In genomic region chr12:53513712-53514415, GRCh38 we compare ENCODE assay signal across 24 cellular contexts. TPM values are rescaled to one million over a fixed set of nuclear protein-coding genes. Genes with fewer than 3 reads are reported as not detected.
"Had no signal": no experiment of that assay in that cellular context is flagged by ENCODE, and none has a peak within 500 bp of the region (broad histone marks: within the 10 kb centered on the region; RNA-seq: fewer than 3 reads in every experiment).

No MANE protein-coding gene starts in this region.

- H3K27me3 Mint-ChIP-seq: activated CD4-positive, alpha-beta T cell treated with anti-CD3 and anti-CD28 coated beads for 36 hours; activated T-cell treated with anti-CD3 and anti-CD28 coated beads, Interleukin-2, amount 50 U/mL, for 24 hours; progenitor cell of endocrine pancreas had no signal

- H3K27me3 ChIP-seq: gastrocnemius medialis, right atrium auricular region, stomach had no signal

- H3K4me3 ChIP-seq: gastrocnemius medialis, right atrium auricular region, stomach had no signal

- H3K27ac Mint-ChIP-seq: activated CD4-positive, alpha-beta T cell treated with anti-CD3 and anti-CD28 coated beads for 36 hours; T-helper 2 cell treated with Interferon-gamma antibody and Interleukin-4, amounts not matched to agents 5 μg/mL and 100 μg/mL, for 36 hours; WTC11 had no signal

- H3K4me1 Mint-ChIP-seq: neural crest cell had no signal

- DNase-seq: activated CD4-positive, alpha-beta T cell treated with anti-CD3 and anti-CD28 coated beads for 36 hours; activated CD4-positive, alpha-beta T cell treated with anti-CD3 and anti-CD28 coated beads, Interleukin-2, amount 50 U/mL, for 48 hours; activated T-cell treated with anti-CD3 and anti-CD28 coated beads, Interleukin-2, amount 50 U/mL, for 24 hours; effector CD4-positive, alpha-beta T cell; gastrocnemius medialis; head of caudate nucleus; small intestine; stimulated activated CD4-positive, alpha-beta T cell treated with anti-CD3 and anti-CD28 coated beads, Interleukin-15, amount 100 ng/mL, for 24 hours; stimulated activated CD4-positive, alpha-beta T cell treated with anti-CD3 and anti-CD28 coated beads, Interleukin-2, amount 100 ng/mL, for 48 hours; stomach had no signal

- ATAC-seq: activated CD4-positive, alpha-beta T cell treated with anti-CD3 and anti-CD28 coated beads for 36 hours; esophagus mucosa; gastrocnemius medialis; WTC11 had no signal

- H3K9me3 ChIP-seq: gastrocnemius medialis, right atrium auricular region, stomach had no signal

- H3K27ac ChIP-seq: gastrocnemius medialis, right atrium auricular region had no signal

- H3K4me3 Mint-ChIP-seq: activated CD4-positive, alpha-beta T cell treated with anti-CD3 and anti-CD28 coated beads for 36 hours; activated T-cell treated with anti-CD3 and anti-CD28 coated beads, Interleukin-2, amount 50 U/mL, for 24 hours; neural crest cell; T-helper 2 cell treated with Interferon-gamma antibody and Interleukin-4, amounts not matched to agents 5 μg/mL and 100 μg/mL, for 36 hours; WTC11 had no signal

- H3K9me3 Mint-ChIP-seq: activated T-cell treated with anti-CD3 and anti-CD28 coated beads, Interleukin-2, amount 50 U/mL, for 24 hours; neural crest cell; T-helper 2 cell treated with Interferon-gamma antibody and Interleukin-4, amounts not matched to agents 5 μg/mL and 100 μg/mL, for 36 hours; WTC11 had no signal

RNA-seq across cellular contexts. Expression of gene NPFF, which starts 6.6 kb away (rescaled TPM):
- total RNA-seq: activated CD4-positive, alpha-beta T cell treated with anti-CD3 and anti-CD28 coated beads for 36 hours; astrocyte; bronchial epithelial cell; cerebellum; esophagus mucosa; gastrocnemius medialis; mononuclear cell; neural crest cell; omental fat pad; progenitor cell of endocrine pancreas; right atrium auricular region; stomach; temporal lobe; ureter had no signal
- polyA plus RNA-seq: keratinocyte, stomach had no signal
